9 cellular contexts compared by ENCODE assay signal in genomic region chr10:73493781-73494180, GRCh38. TPM values are rescaled to one million over a fixed set of nuclear protein-coding genes. Genes with fewer than 3 reads are reported as not detected.
DNase-seq lines count a peak whose midpoint lies in the region; ATAC-seq, FAIRE-seq and TF ChIP-seq lines count a peak whose summit lies in the region.
"Had no signal": no experiment of that assay in that cellular context is flagged by ENCODE, and none has a peak within 500 bp of the region (broad histone marks: within the 10 kb centered on the region; RNA-seq: fewer than 3 reads in every experiment).

No MANE protein-coding gene starts in this region.

- ATAC-seq in IMR-90 (ENCODE audit: low read depth) (peak; percentile 5; the same call in 1 of the 2 replicates), GM12878 (no peak), GM19455 (IDR thresholded peaks at IDR 0.05; ENCODE audit: unreplicated experiment) (no peak)

- peak overlapping the region; percentile 52 for H3K4me3 Mint-ChIP-seq in mesothelial cell of epicardium

- TF ChIP-seq CTCF in BJ (IDR thresholded peaks at IDR 0.05; ENCODE audit: insufficient read depth, low read depth, low read length), result no peak
- TF ChIP-seq CTCF in IMR-90 (conservative IDR thresholded peaks at IDR 0.05; ENCODE audit: low read depth, low read length), result no peak
- TF ChIP-seq CTCF in GM12878 (IDR thresholded peaks at IDR 0.05 in 2 of 3, conservative IDR thresholded peaks at IDR 0.05 in 1 of 3; ENCODE audit: control insufficient read depth in 2 of 3, extremely low read depth in 1 of 3, insufficient read depth in 1 of 3, low read depth in 3 of 3, low read length in 3 of 3), result no peak
- no peak for TF ChIP-seq CTCF in mesothelial cell of epicardium (IDR thresholded peaks at IDR 0.05; ENCODE audit: unreplicated experiment)
- TF ChIP-seq CTCF in adrenal gland (IDR thresholded peaks at IDR 0.05), result no peak

- DNase-seq in BJ (ENCODE audit: low read depth) (no peak), IMR-90 (peak; percentile 80), GM12878 (ENCODE audit: low read depth, low spot score) (no peak), mesothelial cell of epicardium (ENCODE audit: low spot score in 2 of 2, unreplicated experiment in 2 of 2) (no peak), adrenal gland (no peak), hippocampal formation (lab: John Stamatoyannopoulos, UW) (no peak)
- no peak for DNase-seq in effector CD4-positive, alpha-beta T cell

- no CpG with 5 or more reads among the region's 2 CpGs for WGBS in IMR-90 (ENCODE audit: extremely low coverage in 2 of 2, insufficient read length in 1 of 2), 2 experiments
- WGBS in GM12878 (ENCODE audit: insufficient coverage, insufficient replicate concordance, low lambda C conversion rate, missing lambda C conversion rate), result 18% methylated on average over 2 of the region's 2 CpGs
- 31 to 45% (median 39%) methylated on average over 2 of the region's 2 CpGs for WGBS in adrenal gland, 4 donors

- H3K56ac ChIP-seq in IMR-90 (ENCODE audit: extremely low read depth, insufficient read depth, low read length), result no peak overlapping the region

- H4K8ac ChIP-seq in IMR-90 (ENCODE audit: low read depth in 2 of 2, low read length in 2 of 2), result peak overlapping the region; percentile 22 to 60; a peak in 2 of 4 replicates

- intact Hi-C loops in IMR-90 (cut with micrococcal nuclease) (loop anchor here (10.0 kb wide), 1 partner anchor 239 kb away; the partner anchor contains the start of gene MRPS16), GM12878 (cut with micrococcal nuclease; ENCODE audit: unreplicated experiment) (no loop called here), adrenal gland (cut with DNase I) (no loop called here)

- SMC1A ChIA-PET in GM12878 (lab: Charles Lee; ENCODE audit: uncharacterized antibody, unreplicated experiment), result interaction anchor here (0.7 to 1.4 kb wide), 5 partner anchors 12 to 57 kb away, joined by 3 to 5 read pairs (median 4); no protein-coding TSS in a partner anchor

- POLR2A ChIA-PET in BJ (lab: Charles Lee) (interaction anchor here (0.6 kb wide), 1 partner anchor 333 kb away, joined by 3 read pairs; no protein-coding TSS in a partner anchor), IMR-90 (lab: Charles Lee; ENCODE audit: unreplicated experiment) (no interaction called here), GM12878 (lab: Charles Lee) (interaction anchor here (0.7 to 1.3 kb wide), 2 partner anchors 9 to 1634 kb away, joined by 3 to 4 read pairs; no protein-coding TSS in a partner anchor)

- H3K27ac Mint-ChIP-seq in mesothelial cell of epicardium, result peak overlapping the region; percentile 80

- peak overlapping the region; percentile 19; the same call in 1 of the 2 replicates for H3K18ac ChIP-seq in IMR-90 (ENCODE audit: low read depth, low read length)

- peak overlapping the region; percentile 5; the same call in 1 of the 2 replicates for H4K5ac ChIP-seq in IMR-90 (ENCODE audit: low read depth, low read length)

- H3K9me3 ChIP-seq in IMR-90 (ENCODE audit: control insufficient read depth, insufficient read depth, low read length) (no peaks in the 10 kb centered on the region), GM12878 (replicated peaks; ENCODE audit: control insufficient read depth, insufficient read depth, low read length) (no peaks in the 10 kb centered on the region), adrenal gland (replicated peaks in 1 of 3) (no peaks in the 10 kb centered on the region)

- H3K4me1 ChIP-seq in IMR-90 (ENCODE audit: control insufficient read depth, insufficient read depth, low read length) (peaks cover 7% of the 10 kb centered on the region; the same call in 1 of the 2 replicates), GM12878 (ENCODE audit: control insufficient read depth, insufficient read depth, low read length) (peaks cover 6% of the 10 kb centered on the region), adrenal gland (replicated peaks in 1 of 2) (peaks cover 22 to 47% of the 10 kb centered on the region in 2 donors)

- H3K9ac ChIP-seq in IMR-90 (ENCODE audit: low read depth, low read length) (0 out of 2 replicates have a peak overlapping the region, but pooled peaks have one; percentile 11), GM12878 (ENCODE audit: control insufficient read depth, insufficient read depth, low read length) (no peak overlapping the region; the same call in 1 of the 2 replicates)

- RAD21 ChIA-PET in GM12878 (lab: Charles Lee; ENCODE audit: unreplicated experiment), result interaction anchor here (0.6 to 1.5 kb wide), 3 partner anchors 98 to 119 kb away, joined by 3 to 4 read pairs (median 3); partner anchors contain the start of gene USP54

- H3K27me3 ChIP-seq in BJ (ENCODE audit: control insufficient read depth, insufficient read depth, low read length) (no peaks in the 10 kb centered on the region), IMR-90 (ENCODE audit: control insufficient read depth, insufficient read depth, low read length) (no peaks in the 10 kb centered on the region), GM12878 (replicated peaks in 1 of 2; ENCODE audit: control insufficient read depth in 2 of 2, insufficient read depth in 2 of 2, low read length in 1 of 2) (no peaks in the 10 kb centered on the region), adrenal gland (no peaks in the 10 kb centered on the region)
- H3K27me3 ChIP-seq: cardiac muscle cell had no signal

- dilution Hi-C loops in IMR-90 (cut with HindIII; ENCODE audit: low sequenced_read_pairs, unreplicated experiment), result no loop called here

- peaks cover 48% of the 10 kb centered on the region for H3K79me2 ChIP-seq in GM12878 (ENCODE audit: control insufficient read depth, insufficient read depth, low read length)

- FAIRE-seq in GM12878 (lab: Jason Lieb, UNC), result no peak

- H3K36me3 ChIP-seq in BJ (ENCODE audit: control insufficient read depth, insufficient read depth, low read length) (peaks cover 2% of the 10 kb centered on the region; the same call in 1 of the 2 replicates), IMR-90 (ENCODE audit: control insufficient read depth, insufficient read depth, low read length) (peaks cover under 1% of the 10 kb centered on the region; the same call in 1 of the 2 replicates), GM12878 (ENCODE audit: control insufficient read depth in 2 of 2, insufficient read depth in 2 of 2, low read length in 1 of 2) (no peaks in the 10 kb centered on the region), adrenal gland (replicated peaks in 1 of 2) (no peaks in the 10 kb centered on the region)

- peaks cover 37% of the 10 kb centered on the region for H3K4me1 Mint-ChIP-seq in mesothelial cell of epicardium

- H3K4me2 ChIP-seq in IMR-90 (ENCODE audit: low read depth, low read length) (peak overlapping the region; percentile 84), GM12878 (ENCODE audit: control insufficient read depth, insufficient read depth) (peak overlapping the region; percentile 79)

- H4K20me1 ChIP-seq in IMR-90 (ENCODE audit: insufficient read depth, low read length) (peaks cover 6% of the 10 kb centered on the region; the same call in 1 of the 2 replicates), GM12878 (ENCODE audit: control insufficient read depth, insufficient read depth) (no peaks in the 10 kb centered on the region)

- peak overlapping the region; percentile 78; the same call in 1 of the 2 replicates for H3K4ac ChIP-seq in IMR-90 (ENCODE audit: low read depth, low read length)

- H3K9me1 ChIP-seq in IMR-90 (ENCODE audit: insufficient read depth, low read length), result peaks cover 6% of the 10 kb centered on the region; the same call in 1 of the 2 replicates

- no peak for TF ChIP-seq EP300 in GM12878 (IDR thresholded peaks at IDR 0.05; ENCODE audit: borderline replicate concordance in 1 of 2, control insufficient read depth in 1 of 2, low read depth in 2 of 2, low read length in 2 of 2)

- no peak overlapping the region for H2BK20ac ChIP-seq in IMR-90 (ENCODE audit: low read depth, low read length)

- peaks cover 14 to 43% of the 10 kb centered on the region in 2 experiments for H3K79me1 ChIP-seq in IMR-90 (ENCODE audit: low read depth in 1 of 2, low read length in 2 of 2)

- TF ChIP-seq RAD21 in IMR-90 (IDR thresholded peaks at IDR 0.05; ENCODE audit: low read length), result no peak
- TF ChIP-seq RAD21 in GM12878 (IDR thresholded peaks at IDR 0.05; ENCODE audit: insufficient read depth, low read depth, low read length), result no peak

- H4K91ac ChIP-seq in IMR-90 (ENCODE audit: insufficient read depth, low read depth, low read length), result 0 out of 2 replicates have a peak overlapping the region, but pooled peaks have one; percentile 57

- H3K27me3 Mint-ChIP-seq in mesothelial cell of epicardium (ENCODE audit: low read depth), result no peaks in the 10 kb centered on the region

- H3K4me3 ChIP-seq in BJ (ENCODE audit: low read depth, low read length) (peak overlapping the region; percentile 15; the same call in 1 of the 2 replicates), IMR-90 (ENCODE audit: insufficient read depth, low read depth, low read length) (peak overlapping the region; percentile 20; the same call in 1 of the 2 replicates), GM12878 (peak overlapping the region; percentile 55), adrenal gland (peak overlapping the region in 1 of 4 donors; percentile 81)

- BruUV-seq in IMR-90 (replicated peaks; lab: Mats Ljungman, UMichigan), result no TSS peak
- BruUV-seq in GM12878 (replicated peaks; lab: Mats Ljungman, UMichigan), result no TSS peak

- in situ Hi-C loops in IMR-90 (cut with MboI; ENCODE audit: low sequenced_read_pairs) (no loop called here), GM12878 (cut with MboI) (no loop called here)

- H3K27ac ChIP-seq in IMR-90 (ENCODE audit: insufficient read depth, low read length) (peak overlapping the region; percentile 50; the same call in 1 of the 2 replicates), GM12878 (ENCODE audit: control insufficient read depth, insufficient read depth) (peak overlapping the region; percentile 20; the same call in 1 of the 2 replicates), adrenal gland (no peak overlapping the region)

- H2AFZ ChIP-seq in IMR-90 (replicated peaks; ENCODE audit: low read length, poor library complexity) (no peak overlapping the region), GM12878 (ENCODE audit: control insufficient read depth, low read depth, low read length) (no peak overlapping the region)

- H3K14ac ChIP-seq in IMR-90 (replicated peaks; ENCODE audit: low read depth, low read length), result peak overlapping the region; percentile 49; the same call in 1 of the 2 replicates

- TF ChIP-seq POLR2A in IMR-90 (IDR thresholded peaks at IDR 0.05; ENCODE audit: low read depth, low read length) (no peak), GM12878 (IDR thresholded peaks at IDR 0.05; ENCODE audit: low read depth, low read length) (no peak), adrenal gland (IDR thresholded peaks at IDR 0.05) (no peak)

- peak overlapping the region; percentile 2; the same call in 1 of the 2 replicates for H3K23ac ChIP-seq in IMR-90 (ENCODE audit: low read depth, low read length)

- no peaks in the 10 kb centered on the region for H3K9me3 Mint-ChIP-seq in mesothelial cell of epicardium

- H2AK9ac ChIP-seq in IMR-90 (replicated peaks; ENCODE audit: low read depth, low read length, poor library complexity), result no peak overlapping the region

- CTCF ChIA-PET in BJ (lab: Yijun Ruan, JAX) (interaction anchor here (0.6 to 1.2 kb wide), 3 partner anchors 10 to 140 kb away, joined by 3 read pairs; no protein-coding TSS in a partner anchor), IMR-90 (lab: Yijun Ruan, JAX) (no interaction called here), GM12878 (lab: Yijun Ruan, JAX) (interaction anchor here (0.6 to 0.7 kb wide), 2 partner anchors 135 to 356 kb away, joined by 3 read pairs; partner anchors contain the start of gene CFAP70)

- H2BK120ac ChIP-seq in IMR-90 (ENCODE audit: low read depth, low read length), result peak overlapping the region; percentile 39; the same call in 1 of the 2 replicates

- H2AK5ac ChIP-seq in IMR-90 (ENCODE audit: low read depth, low read length), result peak overlapping the region; percentile 79; the same call in 1 of the 2 replicates

- peaks cover 3% of the 10 kb centered on the region for H3K36me3 Mint-ChIP-seq in mesothelial cell of epicardium

- H2BK5ac ChIP-seq in IMR-90 (ENCODE audit: low read depth, low read length, poor library complexity, severe bottlenecking), result peak overlapping the region; percentile 59

- H2BK15ac ChIP-seq in IMR-90 (ENCODE audit: low read depth, low read length), result no peak overlapping the region

RNA-seq across cellular contexts. Expression of gene PPP3CB, which starts 2.0 kb away (rescaled TPM):
- 11.7 and 18.6 TPM in 2 replicates for polyA plus RNA-seq in BJ (2011; rRNA removed)
- 9.8 and 15.6 TPM in 2 replicates for polyA minus RNA-seq in BJ (2011; rRNA and poly(A)+ RNA removed)
- total RNA-seq in IMR-90 (2012; rRNA removed), result 22.9 and 40.0 TPM in 2 replicates
- 26.4 and 36.4 TPM in 2 replicates for polyA plus RNA-seq in IMR-90 (2012; rRNA removed)
- 9.5 and 34.7 TPM in 2 replicates for polyA plus RNA-seq in IMR-90 (2012; cell fraction: cytosol; rRNA removed)
- polyA plus RNA-seq in IMR-90 (2012; cell fraction: nucleus; rRNA removed; ENCODE audit: low replicate concordance), result 7.7 and 38.3 TPM in 2 replicates
- total RNA-seq in GM12878 (2013; cell fraction: nucleolus; rRNA removed), result 67.3 and 69.4 TPM in 2 replicates
- 18.9 and 21.5 TPM in 2 replicates for total RNA-seq in GM12878 (2014; rRNA removed)
- 26.3 and 28.2 TPM in 2 replicates for total RNA-seq in GM12878 (2014; rRNA removed; fragmentation: Illumina TruSeq; extraction: Trizol)
- total RNA-seq in GM12878 (2021), result 42.0 and 43.0 TPM in 2 replicates
- 19.5 TPM for polyA plus RNA-seq in GM12878 (2011; ENCODE audit: low read depth)
- polyA plus RNA-seq in GM12878 (2011; rRNA removed), result 17.8 and 24.6 TPM in 2 replicates
- polyA plus RNA-seq in GM12878 (2011; cell fraction: cytosol; rRNA removed), result 7.8 and 16.4 TPM in 2 replicates
- polyA plus RNA-seq in GM12878 (2011; cell fraction: nucleus; rRNA removed), result 15.9 and 18.8 TPM in 2 replicates
- polyA plus RNA-seq in GM12878 (2012), result 29.4 and 29.8 TPM in 2 replicates
- 46.4 and 60.6 TPM in 2 replicates for polyA plus RNA-seq in GM12878 (2014; fragmentation: Illumina TruSeq; extraction: Trizol)
- polyA plus RNA-seq in GM12878 (2014; fragmentation: Nextera tagmentation; extraction: Ambion mirVana), result 10 to 100 TPM; 13.9 to 19.7 TPM
- polyA plus RNA-seq in GM12878 (2014; rRNA removed), result 20.8 and 24.9 TPM in 2 replicates
- 10 to 100 TPM; 11.4 to 15.4 TPM for polyA plus RNA-seq in GM12878 (2016; fragmentation: Nextera tagmentation; extraction: Ambion mirVana)
- polyA minus RNA-seq in GM12878 (2011; rRNA and poly(A)+ RNA removed), result 14.6 and 15.8 TPM in 2 replicates
- 5.7 and 11.4 TPM in 2 replicates for polyA minus RNA-seq in GM12878 (2011; cell fraction: cytosol; rRNA and poly(A)+ RNA removed)
- 8.7 and 12.8 TPM in 2 replicates for polyA minus RNA-seq in GM12878 (2011; cell fraction: nucleus; rRNA and poly(A)+ RNA removed)
- 49.9 to 50.7 TPM (median 49.9 TPM) in 3 replicates for total RNA-seq in mesothelial cell of epicardium
- 10 to 100 TPM; 26.7 to 59.0 (median 50.4) TPM for total RNA-seq in adrenal gland
- polyA plus RNA-seq in adrenal gland, result 10 to 100 TPM; 28.9 to 60.6 (median 36.3) TPM

Comparison
In these comparisons a context has a peak if more than half of its experiments do, and no peak if none do; other contexts are left out.
1. H3K27ac ChIP-seq: peak in IMR-90 (single experiment) and GM12878 (single experiment); none in adrenal gland (0 of 5).